In the genomic region with DNA sequence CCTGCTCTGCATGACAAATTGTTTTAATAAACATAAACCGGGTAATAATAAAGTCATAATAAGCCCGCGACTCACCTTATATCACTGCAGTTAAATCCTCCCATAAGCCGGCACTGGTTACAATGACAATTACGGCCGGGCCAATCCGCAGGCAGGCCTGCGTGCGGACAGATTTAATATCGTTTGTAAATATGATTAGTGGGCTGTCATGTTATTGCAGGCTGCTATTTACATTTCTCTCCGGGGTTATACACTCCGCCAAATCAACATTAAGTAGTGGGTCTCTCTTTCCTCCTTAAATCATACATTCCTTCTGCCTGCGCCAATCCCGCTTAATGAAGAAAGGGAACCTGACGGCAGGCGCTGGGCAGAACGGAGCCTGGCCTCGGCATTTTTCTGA, we compare ENCODE assay signal across 19 cellular contexts. TPM values are rescaled to one million over a fixed set of nuclear protein-coding genes. Genes with fewer than 3 reads are reported as not detected.
"Had no signal": no experiment of that assay in that cellular context is flagged by ENCODE, and none has a peak within 500 bp of the region (broad histone marks: within the 10 kb centered on the region; RNA-seq: fewer than 3 reads in every experiment).

No MANE protein-coding gene starts in this region.

- H3K4me1 ChIP-seq: body of pancreas had no signal

- H3K9me3 ChIP-seq: body of pancreas, ovary, thoracic aorta had no signal

- ATAC-seq: activated naive CD4-positive, alpha-beta T cell treated with anti-CD3 and anti-CD28 coated beads, Interleukin-2, amount 50 U/mL, for 72 hours; body of pancreas; left ventricle myocardium superior; stimulated activated naive CD8-positive, alpha-beta T cell treated with anti-CD3 and anti-CD28 coated beads, Interleukin-15, amount 100 ng/mL, for 72 hours had no signal

- DNase-seq: activated B cell treated with CpG ODN at 0.5 μM for 24 hours; activated CD4-positive, alpha-beta T cell treated with anti-CD3 and anti-CD28 coated beads, Interleukin-2, amount 10 ng/mL, durations not matched to agents 7 days and 5 days; activated effector memory CD4-positive, alpha-beta T cell treated with anti-CD3 and anti-CD28 coated beads, Interleukin-2, amount 50 U/mL, for 16 hours; activated T-cell treated with anti-CD3 and anti-CD28 coated beads, Interleukin-2, amount 50 U/mL, for 1 hour; amniotic stem cell; effector memory CD4-positive, alpha-beta T cell; kidney; left ventricle myocardium superior; mesenchymal stem cell; nephron progenitor cell; stimulated activated CD4-positive, alpha-beta T cell treated with anti-CD3 and anti-CD28 coated beads, Interleukin-15, amount 100 ng/mL, for 24 hours; stimulated activated CD4-positive, alpha-beta T cell treated with anti-CD3 and anti-CD28 coated beads, Interleukin-4, amount 100 ng/mL, for 24 hours; stimulated activated naive CD8-positive, alpha-beta T cell treated with anti-CD3 and anti-CD28 coated beads, Interleukin-15, amount 100 ng/mL, for 72 hours had no signal

- H3K4me3 ChIP-seq: body of pancreas, ovary, thoracic aorta had no signal

- H3K36me3 ChIP-seq: ovary, thoracic aorta had no signal

RNA-seq across cellular contexts. Expression of a gene that starts 51.8 kb away (rescaled TPM):
- total RNA-seq: activated B cell treated with CpG ODN at 0.5 μM for 24 hours; activated CD4-positive, alpha-beta T cell treated with anti-CD3 and anti-CD28 coated beads, Interleukin-2, amount 10 ng/mL, durations not matched to agents 7 days and 5 days; activated naive CD4-positive, alpha-beta T cell treated with anti-CD3 and anti-CD28 coated beads, Interleukin-2, amount 50 U/mL, for 72 hours; fibroblast of lung; kidney; thoracic aorta; ureter had no signal
